In genomic region chr6:87590417-87590880, GRCh38 we compare ENCODE assay signal across 8 cellular contexts. TPM values are rescaled to one million over a fixed set of nuclear protein-coding genes. Genes with fewer than 3 reads are reported as not detected.
DNase-seq lines count a peak whose midpoint lies in the region; ATAC-seq lines count a peak whose summit lies in the region.

No MANE protein-coding gene starts in this region.

- no peaks in the 10 kb centered on the region for H3K27me3 Mint-ChIP-seq in CD4-positive, CD25-positive, alpha-beta regulatory T cell

- H3K9me3 ChIP-seq in CD4-positive, CD25-positive, alpha-beta regulatory T cell (ENCODE audit: control insufficient read depth in 2 of 2, low read length in 2 of 2): no peaks in the 10 kb centered on the region
- H3K9me3 ChIP-seq in NT2/D1 (ENCODE audit: insufficient read depth, low read length): no peaks in the 10 kb centered on the region; the same call in 1 of the 2 replicates
- H3K9me3 ChIP-seq in endocrine pancreas (ENCODE audit: control insufficient read depth, low read length): no peaks in the 10 kb centered on the region
- no peaks in the 10 kb centered on the region for H3K9me3 ChIP-seq in neuron (ENCODE audit: low read length)

- no peaks in the 10 kb centered on the region for H3K27me3 ChIP-seq in CD4-positive, CD25-positive, alpha-beta regulatory T cell (ENCODE audit: control insufficient read depth, insufficient read depth, low read length)
- H3K27me3 ChIP-seq in NT2/D1 (ENCODE audit: insufficient read depth, insufficient read length) (no peaks in the 10 kb centered on the region), endocrine pancreas (ENCODE audit: control insufficient read depth, insufficient read depth, low read length) (no peaks in the 10 kb centered on the region), neuron (ENCODE audit: insufficient read depth, low read length) (no peaks in the 10 kb centered on the region)

- DNase-seq in CD4-positive, CD25-positive, alpha-beta regulatory T cell: no peak
- no peak for DNase-seq in NT2/D1 (ENCODE audit: low read depth, low spot score)
- no peak for DNase-seq in iPS-NIHi7 (ENCODE audit: extremely low spot score)
- DNase-seq in DMS114 treated with DMSO at 0.1 percent for 48 hours (lab: John Stamatoyannopoulos, UW; ENCODE audit: unreplicated experiment): no peak

- ATAC-seq in CD4-positive, CD25-positive, alpha-beta regulatory T cell (ENCODE audit: low read depth in 2 of 2): no peak
- ATAC-seq in GM21381 (IDR thresholded peaks at IDR 0.05; ENCODE audit: unreplicated experiment) (no peak), HG03439 (IDR thresholded peaks at IDR 0.05; ENCODE audit: unreplicated experiment) (no peak)

- H3K9ac ChIP-seq in NT2/D1 (ENCODE audit: insufficient read length, low read depth) (peak overlapping the region; percentile 98), endocrine pancreas (ENCODE audit: control insufficient read depth, insufficient read depth, low read length) (peak overlapping the region; percentile 88)

- H3K27ac Mint-ChIP-seq in CD4-positive, CD25-positive, alpha-beta regulatory T cell: peak overlapping the region; percentile 86 to 99 (median 97)

- peaks cover 51% of the 10 kb centered on the region for H3K4me1 ChIP-seq in CD4-positive, CD25-positive, alpha-beta regulatory T cell (ENCODE audit: control insufficient read depth, insufficient read depth, low read length, poor library complexity, severe bottlenecking)
- H3K4me1 ChIP-seq in NT2/D1 (ENCODE audit: insufficient read depth, insufficient read length): no peaks in the 10 kb centered on the region
- peaks cover 26% of the 10 kb centered on the region for H3K4me1 ChIP-seq in endocrine pancreas (ENCODE audit: control insufficient read depth, insufficient read depth, low read length)
- peaks cover 20% of the 10 kb centered on the region for H3K4me1 ChIP-seq in neuron (ENCODE audit: insufficient read depth, low read length)

- H2AFZ ChIP-seq in neuron (ENCODE audit: low read depth, low read length): peak overlapping the region; percentile 26

- H3K4me3 ChIP-seq in CD4-positive, CD25-positive, alpha-beta regulatory T cell (ENCODE audit: low read depth, low read length): peak overlapping the region; percentile 99
- H3K4me3 ChIP-seq in NT2/D1 (ENCODE audit: insufficient read length, low read depth) (peak overlapping the region; percentile 98), endocrine pancreas (ENCODE audit: control insufficient read depth, insufficient read depth, low read length) (peak overlapping the region; percentile 91), neuron (ENCODE audit: low read length) (peak overlapping the region; percentile 76)

- peaks cover 20% of the 10 kb centered on the region for H3K36me3 Mint-ChIP-seq in CD4-positive, CD25-positive, alpha-beta regulatory T cell

- peaks cover 32 to 82% (median 64%) of the 10 kb centered on the region in 4 donors for H3K4me1 Mint-ChIP-seq in CD4-positive, CD25-positive, alpha-beta regulatory T cell

- H3K27ac ChIP-seq in CD4-positive, CD25-positive, alpha-beta regulatory T cell (ENCODE audit: insufficient read depth, low read length, poor library complexity, severe bottlenecking): peak overlapping the region; percentile 89

- H3K9me3 Mint-ChIP-seq in CD4-positive, CD25-positive, alpha-beta regulatory T cell: peaks cover 0 to 2% (median 0%) of the 10 kb centered on the region in 7 donors

- H3K36me3 ChIP-seq in CD4-positive, CD25-positive, alpha-beta regulatory T cell (ENCODE audit: control insufficient read depth, insufficient read depth, low read length): peaks cover 19% of the 10 kb centered on the region
- H3K36me3 ChIP-seq in NT2/D1 (ENCODE audit: insufficient read depth, insufficient read length, low read length): peaks cover 52% of the 10 kb centered on the region
- H3K36me3 ChIP-seq in endocrine pancreas (ENCODE audit: control insufficient read depth, insufficient read depth, low read length): no peaks in the 10 kb centered on the region
- H3K36me3 ChIP-seq in neuron (ENCODE audit: insufficient read depth, low read length): peaks cover 11% of the 10 kb centered on the region

- H3K4me3 Mint-ChIP-seq in CD4-positive, CD25-positive, alpha-beta regulatory T cell: peak overlapping the region; percentile 93 to 99 (median 96)

RNA-seq across cellular contexts. Expression of gene ORC3, which starts 0.5 kb away (rescaled TPM):
- 17.8 TPM for total RNA-seq in CD4-positive, CD25-positive, alpha-beta regulatory T cell
- polyA plus RNA-seq in CD4-positive, CD25-positive, alpha-beta regulatory T cell: 10 to 100 TPM; 32.2 to 49.3 (median 40.3) TPM

RNA-seq across cellular contexts. Expression of gene RARS2, which starts 0.7 kb away (rescaled TPM):
- 34.0 TPM for total RNA-seq in CD4-positive, CD25-positive, alpha-beta regulatory T cell
- polyA plus RNA-seq in CD4-positive, CD25-positive, alpha-beta regulatory T cell: 10 to 100 TPM; 34.8 to 44.7 (median 42.8) TPM
